ENCODE assay signal across 9 cellular contexts in the genomic region with DNA sequence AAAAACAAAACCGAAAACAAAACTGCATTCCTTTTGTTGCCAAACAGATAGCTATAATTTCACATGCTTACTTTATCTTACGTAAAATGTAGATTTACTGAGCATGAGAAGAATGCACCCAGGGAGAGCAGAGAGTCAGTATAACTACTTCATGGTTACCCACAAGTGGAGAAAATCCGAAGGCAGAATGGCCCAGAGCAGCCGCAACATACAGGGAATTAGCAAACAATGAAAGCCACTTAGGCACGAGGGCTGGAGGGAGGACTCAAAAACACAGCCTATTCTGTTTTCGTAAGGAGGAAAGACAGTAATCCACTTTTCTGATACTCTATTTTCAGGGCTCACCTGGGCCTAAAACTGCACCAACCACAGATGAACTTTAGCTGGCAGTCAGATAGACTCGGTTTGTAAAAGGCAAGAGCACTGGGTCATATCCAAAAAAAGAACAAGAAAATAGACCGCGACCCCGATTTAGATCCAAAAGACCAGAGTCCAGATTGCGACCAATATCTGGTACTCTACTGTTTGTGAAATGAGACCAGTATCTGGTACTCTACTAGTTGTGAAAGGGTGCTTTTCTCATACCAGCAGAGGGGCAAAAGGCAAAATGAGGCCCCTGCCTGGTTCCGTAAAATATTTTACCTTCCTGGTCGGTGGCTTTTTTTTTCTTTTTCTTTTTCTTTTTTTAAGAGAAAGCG. TPM values are rescaled to one million over a fixed set of nuclear protein-coding genes. Genes with fewer than 3 reads are reported as not detected.
DNase-seq lines count a peak whose midpoint lies in the region; ATAC-seq and TF ChIP-seq lines count a peak whose summit lies in the region.
"Had no signal": no experiment of that assay in that cellular context is flagged by ENCODE, and none has a peak within 500 bp of the region (broad histone marks: within the 10 kb centered on the region; RNA-seq: fewer than 3 reads in every experiment).

No MANE protein-coding gene starts in this region.

- H3K4me3 ChIP-seq in adipocyte (ENCODE audit: low read length) (peak overlapping the region; percentile 92), thoracic aorta (peak overlapping the region; percentile 99)

- no peak for DNase-seq in activated naive CD4-positive, alpha-beta T cell treated with anti-CD3 and anti-CD28 coated beads for 36 hours
- no peak for DNase-seq in activated naive CD4-positive, alpha-beta T cell (lab: John Stamatoyannopoulos, UW)
- DNase-seq in adipocyte (ENCODE audit: low read depth) (peak; percentile 84), kidney glomerular epithelial cell (lab: John Stamatoyannopoulos, UW) (peak; percentile 42), thoracic aorta (ENCODE audit: low spot score) (no peak), LoVo (ENCODE audit: low spot score) (no peak), GM13977 (ENCODE audit: low spot score) (no peak)

- ATAC-seq in HG03439 (IDR thresholded peaks at IDR 0.05; ENCODE audit: unreplicated experiment): peak; percentile 25
- ATAC-seq in thoracic aorta (ENCODE audit: insufficient number of reproducible peaks, low FRiP score, low read depth): no peak

- peak overlapping the region; percentile 99 to 100 for H3K27ac ChIP-seq in thoracic aorta

- H3K27me3 ChIP-seq in adipocyte (replicated peaks; ENCODE audit: control insufficient read depth, insufficient read depth, low read length): no peaks in the 10 kb centered on the region
- H3K27me3 ChIP-seq in thoracic aorta (replicated peaks; ENCODE audit: insufficient read depth): no peaks in the 10 kb centered on the region

- H3K9me3 Mint-ChIP-seq in activated naive CD4-positive, alpha-beta T cell treated with anti-CD3 and anti-CD28 coated beads for 36 hours: no peaks in the 10 kb centered on the region

- in situ Hi-C loops in GM13977 (cut with MboI; ENCODE audit: low pct_unique_long_range_greater_than_20kb, low sequenced_read_pairs, unreplicated experiment): no loop called here

- H3K36me3 ChIP-seq in adipocyte (ENCODE audit: control insufficient read depth, insufficient read depth, low read length, severe bottlenecking) (no peaks in the 10 kb centered on the region), thoracic aorta (no peaks in the 10 kb centered on the region)

- H3K27me3 Mint-ChIP-seq in activated naive CD4-positive, alpha-beta T cell treated with anti-CD3 and anti-CD28 coated beads for 36 hours (ENCODE audit: low read depth): no peaks in the 10 kb centered on the region

- peak overlapping the region; percentile 84 for H3K4me3 Mint-ChIP-seq in activated naive CD4-positive, alpha-beta T cell treated with anti-CD3 and anti-CD28 coated beads for 36 hours

- no peaks in the 10 kb centered on the region for H3K9me3 ChIP-seq in adipocyte (ENCODE audit: control insufficient read depth, low read length)
- no peaks in the 10 kb centered on the region for H3K9me3 ChIP-seq in thoracic aorta
- H3K9me3 ChIP-seq: mucosa of descending colon had no signal

- CTCF ChIA-PET in activated naive CD4-positive, alpha-beta T cell treated with anti-CD3 and anti-CD28 coated beads for 36 hours (lab: Charles Lee): interaction anchor here (0.5 to 7.0 kb wide), 11 partner anchors 14 to 145 kb away, joined by 3 to 67 read pairs (median 4); partner anchors contain the start of genes CFAP58 and GSTO2

- peaks cover 57% of the 10 kb centered on the region for H3K4me1 Mint-ChIP-seq in activated naive CD4-positive, alpha-beta T cell treated with anti-CD3 and anti-CD28 coated beads for 36 hours (ENCODE audit: low read depth)

- H3K9ac ChIP-seq in adipocyte (ENCODE audit: low read length): peak overlapping the region; percentile 93

- TF ChIP-seq CTCF in thoracic aorta (IDR thresholded peaks at IDR 0.05) (no peak), GM13977 (IDR thresholded peaks at IDR 0.05; ENCODE audit: extremely low read depth, insufficient read depth, missing control alignments) (no peak)

- peaks cover 14% of the 10 kb centered on the region for H3K36me3 Mint-ChIP-seq in activated naive CD4-positive, alpha-beta T cell treated with anti-CD3 and anti-CD28 coated beads for 36 hours (ENCODE audit: low read depth)

- H3K4me1 ChIP-seq in adipocyte (ENCODE audit: control insufficient read depth, insufficient read depth, low read length): peaks cover 24% of the 10 kb centered on the region
- peaks cover 37 to 56% of the 10 kb centered on the region in 2 donors for H3K4me1 ChIP-seq in thoracic aorta (ENCODE audit: control insufficient read depth in 1 of 2, low read depth in 2 of 2)

- peak overlapping the region; percentile 98 for H3K27ac Mint-ChIP-seq in activated naive CD4-positive, alpha-beta T cell treated with anti-CD3 and anti-CD28 coated beads for 36 hours

- intact Hi-C loops in activated naive CD4-positive, alpha-beta T cell treated with anti-CD3 and anti-CD28 coated beads for 36 hours (cut with micrococcal nuclease): loop anchor here (2.0 to 10.0 kb wide), 2 partner anchors 642 to 680 kb away; no protein-coding TSS in a partner anchor

RNA-seq across cellular contexts. Expression of gene ITPRIP, which starts 1.3 kb away (rescaled TPM):
- total RNA-seq in activated naive CD4-positive, alpha-beta T cell treated with anti-CD3 and anti-CD28 coated beads for 36 hours: 10 to 100 TPM; 24.5 to 25.3 TPM
- total RNA-seq in thoracic aorta: 10 to 100 TPM; 55.6 to 59.2 TPM

RNA-seq across cellular contexts. Expression of gene CFAP58, which starts 16.7 kb away (rescaled TPM):
- total RNA-seq in activated naive CD4-positive, alpha-beta T cell treated with anti-CD3 and anti-CD28 coated beads for 36 hours: under 1 TPM; 0.59 to 0.86 TPM
- under 1 TPM; 0.35 to 0.68 TPM for total RNA-seq in thoracic aorta

Comparison
In these comparisons a context has a peak if more than half of its experiments do, and no peak if none do; other contexts are left out.
1. DNase-seq: peak in adipocyte (single experiment) and kidney glomerular epithelial cell (single experiment); none in activated naive CD4-positive, alpha-beta T cell treated with anti-CD3 and anti-CD28 coated beads for 36 hours (single experiment), activated naive CD4-positive, alpha-beta T cell (0 of 4), thoracic aorta (single experiment), LoVo (single experiment) and GM13977 (single experiment).